In the genomic region with DNA sequence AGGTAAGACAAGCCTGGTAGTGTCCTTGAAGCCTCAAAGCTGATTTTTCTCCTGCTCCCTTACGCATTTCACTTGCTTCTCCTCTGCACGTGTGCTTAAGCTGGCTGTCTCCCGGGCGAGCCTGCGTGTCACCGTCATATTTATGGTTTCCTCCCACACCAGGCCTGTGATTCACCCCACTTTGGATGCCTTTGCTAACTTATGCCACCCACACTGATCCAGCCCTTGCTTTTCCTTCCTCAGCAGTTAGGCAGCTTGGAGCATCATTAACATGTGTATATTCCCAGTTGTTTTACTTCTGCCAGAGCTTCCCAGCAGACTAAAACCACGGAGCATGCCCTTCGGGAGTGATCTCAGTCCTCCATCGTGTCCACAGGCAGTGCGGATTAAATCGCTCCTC, we compare ENCODE assay signal across 8 cellular contexts. TPM values are rescaled to one million over a fixed set of nuclear protein-coding genes. Genes with fewer than 3 reads are reported as not detected.
DNase-seq lines count a peak whose midpoint lies in the region; ATAC-seq, FAIRE-seq and TF ChIP-seq lines count a peak whose summit lies in the region.

No MANE protein-coding gene starts in this region.

- H3K27me3 Mint-ChIP-seq in activated B cell treated with CpG ODN at 0.5 μM for 24 hours = no peaks in the 10 kb centered on the region

- peak; percentile 78 for DNase-seq in H54 (ENCODE audit: insufficient read length, low spot score)
- no peak for DNase-seq in activated B cell treated with CpG ODN at 0.5 μM for 24 hours
- peak in 49 of 61 donors; percentile 21 to 94 (median 69) for DNase-seq in caudate nucleus (lab: John Stamatoyannopoulos, UW)
- DNase-seq in middle frontal gyrus (ENCODE audit: extremely low spot score, low spot score) = peak; percentile 68
- DNase-seq in stimulated activated CD8-positive, alpha-beta memory T cell treated with anti-CD3 and anti-CD28 coated beads, Interleukin-7, amount 100 ng/mL, for 24 hours (ENCODE audit: low read depth) = peak; percentile 26
- no peak for DNase-seq in NCI-H1048 (lab: John Stamatoyannopoulos, UW)

- peak overlapping the region; percentile 79 for H3K27ac Mint-ChIP-seq in activated B cell treated with CpG ODN at 0.5 μM for 24 hours

- CTCF ChIA-PET in activated B cell treated with CpG ODN at 0.5 μM for 24 hours (lab: Charles Lee) = interaction anchor here (0.9 to 11.2 kb wide), 11 partner anchors 8 to 192 kb away, joined by 3 to 206 read pairs (median 4); no protein-coding TSS in a partner anchor

- POLR2A ChIA-PET in activated B cell treated with CpG ODN at 0.5 μM for 24 hours (lab: Charles Lee) = interaction anchor here (0.6 to 5.8 kb wide), 8 partner anchors 11 to 150 kb away, joined by 3 to 73 read pairs (median 6); no protein-coding TSS in a partner anchor

- peaks cover 42% of the 10 kb centered on the region for H3K36me3 Mint-ChIP-seq in activated B cell treated with CpG ODN at 0.5 μM for 24 hours (ENCODE audit: low read depth)

- TF ChIP-seq POLR2A in H54 (IDR thresholded peaks at IDR 0.05; ENCODE audit: low read depth, low read length) = no peak

- intact Hi-C loops in activated B cell treated with CpG ODN at 0.5 μM for 24 hours (cut with micrococcal nuclease) = loop anchor here (5.0 kb wide), 2 partner anchors 131 to 464 kb away; no protein-coding TSS in a partner anchor

- H3K4me3 Mint-ChIP-seq in activated B cell treated with CpG ODN at 0.5 μM for 24 hours = peak overlapping the region; percentile 94

- H3K9me3 Mint-ChIP-seq in activated B cell treated with CpG ODN at 0.5 μM for 24 hours = peaks cover 3% of the 10 kb centered on the region

- peak overlapping the region; percentile 96 for H3K27ac ChIP-seq in caudate nucleus (ENCODE audit: low read depth, low read length)

- ATAC-seq in activated B cell treated with CpG ODN at 0.5 μM for 24 hours (ENCODE audit: low read depth) (no peak), HG03159 (IDR thresholded peaks at IDR 0.05; ENCODE audit: unreplicated experiment) (no peak), GM21367 (IDR thresholded peaks at IDR 0.05; ENCODE audit: unreplicated experiment) (no peak)

- no peak for TF ChIP-seq CTCF in activated B cell treated with CpG ODN at 0.5 μM for 24 hours (IDR thresholded peaks at IDR 0.05)

- peak; percentile 70 for FAIRE-seq in H54 (lab: Jason Lieb, UNC)

- H3K4me1 Mint-ChIP-seq in activated B cell treated with CpG ODN at 0.5 μM for 24 hours = peaks cover 73% of the 10 kb centered on the region

RNA-seq across cellular contexts. Expression of gene ST3GAL5, which starts 2.2 kb away (rescaled TPM):
- 56.4 and 70.7 TPM in 2 replicates for total RNA-seq in activated B cell treated with CpG ODN at 0.5 μM for 24 hours

Comparison
In these comparisons a context has a peak if more than half of its experiments do, and no peak if none do; other contexts are left out.
1. DNase-seq: peak in H54 (single experiment), caudate nucleus (49 of 61), middle frontal gyrus (single experiment) and stimulated activated CD8-positive, alpha-beta memory T cell treated with anti-CD3 and anti-CD28 coated beads, Interleukin-7, amount 100 ng/mL, for 24 hours (single experiment); none in activated B cell treated with CpG ODN at 0.5 μM for 24 hours (single experiment) and NCI-H1048 (single experiment).